ENCODE assay signal across 1 cellular context in the genomic region with DNA sequence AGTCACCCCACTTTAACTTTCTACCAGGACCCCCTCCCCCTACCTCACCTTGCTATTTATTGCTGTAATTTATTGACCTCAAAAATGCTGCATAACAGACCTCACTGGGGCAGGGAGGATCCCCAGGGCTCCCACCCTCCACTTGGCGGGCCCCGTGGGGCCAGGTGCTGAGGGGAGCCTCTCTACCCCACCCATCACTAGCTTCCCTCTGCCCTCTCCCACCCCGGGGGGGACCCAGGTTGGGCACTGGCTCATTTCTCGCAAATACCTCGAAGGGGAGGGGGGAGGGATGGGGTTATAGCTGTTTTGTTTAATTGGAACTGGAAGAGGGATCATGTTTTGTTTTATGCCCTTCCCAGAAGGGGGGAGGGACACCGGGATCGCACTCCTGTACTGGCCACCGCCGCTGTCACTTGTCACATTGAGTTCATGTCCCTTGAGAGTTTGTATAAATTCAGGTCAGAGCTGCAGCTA.
TF ChIP-seq lines count a peak whose summit lies in the region.

No MANE protein-coding gene starts in this region.

TF ChIP-seq in SK-N-SH treated with all-trans-retinoic acid at 6 μM for 48 hours, 23 proteins besides CTCF, POLR2A, EP300 and RAD21:
- TF ChIP-seq TCF4 (CRISPR knock-in tag; IDR thresholded peaks at IDR 0.05; ENCODE audit: borderline replicate concordance) (no peak), ZNF565 (CRISPR knock-in tag; conservative IDR thresholded peaks at IDR 0.05; ENCODE audit: low read depth) (no peak), ZFP3 (CRISPR knock-in tag; IDR thresholded peaks at IDR 0.05) (no peak), TSHZ2 (CRISPR knock-in tag; IDR thresholded peaks at IDR 0.05) (no peak), CSRNP3 (CRISPR knock-in tag; IDR thresholded peaks at IDR 0.05) (no peak), GLIS3 (CRISPR knock-in tag; IDR thresholded peaks at IDR 0.05) (no peak), PPARA (CRISPR knock-in tag; IDR thresholded peaks at IDR 0.05; ENCODE audit: borderline replicate concordance) (no peak), ZC3H10 (CRISPR knock-in tag; IDR thresholded peaks at IDR 0.05) (no peak), ISL1 (CRISPR knock-in tag; IDR thresholded peaks at IDR 0.05) (no peak), TOX (CRISPR knock-in tag; IDR thresholded peaks at IDR 0.05; ENCODE audit: borderline replicate concordance) (no peak), BACH2 (CRISPR knock-in tag; IDR thresholded peaks at IDR 0.05; ENCODE audit: borderline replicate concordance) (no peak), CREB5 (CRISPR knock-in tag; IDR thresholded peaks at IDR 0.05; ENCODE audit: low read depth) (no peak), ARNTL (CRISPR knock-in tag; IDR thresholded peaks at IDR 0.05; ENCODE audit: borderline replicate concordance, low read depth) (no peak), OSR1 (CRISPR knock-in tag; IDR thresholded peaks at IDR 0.05) (no peak), ESRRG (CRISPR knock-in tag; IDR thresholded peaks at IDR 0.05) (no peak), RARB (CRISPR knock-in tag; IDR thresholded peaks at IDR 0.05) (no peak), ZFP30 (CRISPR knock-in tag; IDR thresholded peaks at IDR 0.05) (no peak), ZNF8 (CRISPR knock-in tag; IDR thresholded peaks at IDR 0.05) (no peak)
- TF ChIP-seq, protein P1, sequence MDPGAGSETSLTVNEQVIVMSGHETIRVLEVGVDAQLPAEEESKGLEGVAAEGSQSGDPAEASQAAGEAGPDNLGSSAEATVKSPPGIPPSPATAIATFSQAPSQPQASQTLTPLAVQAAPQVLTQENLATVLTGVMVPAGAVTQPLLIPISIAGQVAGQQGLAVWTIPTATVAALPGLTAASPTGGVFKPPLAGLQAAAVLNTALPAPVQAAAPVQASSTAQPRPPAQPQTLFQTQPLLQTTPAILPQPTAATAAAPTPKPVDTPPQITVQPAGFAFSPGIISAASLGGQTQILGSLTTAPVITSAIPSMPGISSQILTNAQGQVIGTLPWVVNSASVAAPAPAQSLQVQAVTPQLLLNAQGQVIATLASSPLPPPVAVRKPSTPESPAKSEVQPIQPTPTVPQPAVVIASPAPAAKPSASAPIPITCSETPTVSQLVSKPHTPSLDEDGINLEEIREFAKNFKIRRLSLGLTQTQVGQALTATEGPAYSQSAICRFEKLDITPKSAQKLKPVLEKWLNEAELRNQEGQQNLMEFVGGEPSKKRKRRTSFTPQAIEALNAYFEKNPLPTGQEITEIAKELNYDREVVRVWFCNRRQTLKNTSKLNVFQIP (CRISPR knock-in tag; IDR thresholded peaks at IDR 0.05; ENCODE audit: borderline replicate concordance, low read depth), result no peak
- TF ChIP-seq, protein P2, sequence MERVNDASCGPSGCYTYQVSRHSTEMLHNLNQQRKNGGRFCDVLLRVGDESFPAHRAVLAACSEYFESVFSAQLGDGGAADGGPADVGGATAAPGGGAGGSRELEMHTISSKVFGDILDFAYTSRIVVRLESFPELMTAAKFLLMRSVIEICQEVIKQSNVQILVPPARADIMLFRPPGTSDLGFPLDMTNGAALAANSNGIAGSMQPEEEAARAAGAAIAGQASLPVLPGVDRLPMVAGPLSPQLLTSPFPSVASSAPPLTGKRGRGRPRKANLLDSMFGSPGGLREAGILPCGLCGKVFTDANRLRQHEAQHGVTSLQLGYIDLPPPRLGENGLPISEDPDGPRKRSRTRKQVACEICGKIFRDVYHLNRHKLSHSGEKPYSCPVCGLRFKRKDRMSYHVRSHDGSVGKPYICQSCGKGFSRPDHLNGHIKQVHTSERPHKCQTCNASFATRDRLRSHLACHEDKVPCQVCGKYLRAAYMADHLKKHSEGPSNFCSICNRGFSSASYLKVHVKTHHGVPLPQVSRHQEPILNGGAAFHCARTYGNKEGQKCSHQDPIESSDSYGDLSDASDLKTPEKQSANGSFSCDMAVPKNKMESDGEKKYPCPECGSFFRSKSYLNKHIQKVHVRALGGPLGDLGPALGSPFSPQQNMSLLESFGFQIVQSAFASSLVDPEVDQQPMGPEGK (CRISPR knock-in tag; IDR thresholded peaks at IDR 0.05; ENCODE audit: borderline replicate concordance), result no peak
